In the genomic region with DNA sequence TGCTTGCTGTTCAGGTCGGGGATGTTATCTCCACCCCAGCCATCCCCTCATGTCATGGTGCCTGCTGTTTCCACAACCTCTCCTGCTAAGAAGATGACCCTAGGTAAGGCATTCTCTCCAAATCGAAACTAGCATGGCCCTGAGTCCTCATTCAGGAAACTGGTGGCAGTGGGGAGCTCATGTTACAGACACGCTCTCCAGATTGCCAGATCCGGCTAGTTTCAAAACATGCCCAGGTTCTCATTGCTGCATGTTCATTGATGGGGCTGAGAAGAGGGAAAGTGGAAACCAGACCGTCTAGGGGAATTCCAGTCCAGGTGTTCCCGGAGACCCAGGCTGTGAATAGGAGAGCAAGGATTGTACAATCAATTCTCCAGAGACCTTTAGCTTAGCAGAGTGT, we compare ENCODE assay signal across 12 cellular contexts.
DNase-seq lines count a peak whose midpoint lies in the region; ATAC-seq, FAIRE-seq and TF ChIP-seq lines count a peak whose summit lies in the region.
"Had no signal": no experiment of that assay in that cellular context is flagged by ENCODE, and none has a peak within 500 bp of the region (broad histone marks: within the 10 kb centered on the region; RNA-seq: fewer than 3 reads in every experiment).

No MANE protein-coding gene starts in this region.

- DNase-seq in GM04503 (ENCODE audit: low read depth) = peak; percentile 6
- peak; percentile 97 for DNase-seq in NCI-H2029 (lab: John Stamatoyannopoulos, UW)
- DNase-seq in pancreas = peak in 2 of 6 donors; percentile 25 to 47
- DNase-seq in natural killer cell treated with Interleukin-12 subunit alpha and Interleukin-12 subunit beta and Interleukin-15 and Interleukin-18, amount 100 ng/mL, for 72 hours (ENCODE audit: low spot score) = no peak
- no peak for DNase-seq in dorsolateral prefrontal cortex
- no peak for DNase-seq in SIG-M5 (lab: John Stamatoyannopoulos, UW)
- DNase-seq: activated effector memory CD4-positive, alpha-beta T cell treated with Interleukin-2 at 50 U/mL for 16 hours; left colon had no signal

- H3K4me3 Mint-ChIP-seq in natural killer cell treated with Interleukin-12 subunit alpha and Interleukin-12 subunit beta and Interleukin-15 and Interleukin-18, amount 100 ng/mL, for 72 hours = no peak overlapping the region
- H3K4me3 Mint-ChIP-seq: stimulated activated effector memory CD8-positive, alpha-beta T cell treated with anti-CD3 and anti-CD28 coated beads, Interleukin-12 subunit alpha, Interleukin-12 subunit beta, amount 100 ng/mL, for 72 hours had no signal

- H3K27me3 Mint-ChIP-seq in natural killer cell treated with Interleukin-12 subunit alpha and Interleukin-12 subunit beta and Interleukin-15 and Interleukin-18, amount 100 ng/mL, for 72 hours = peaks cover 3 to 8% of the 10 kb centered on the region in 2 donors

- H3K27ac Mint-ChIP-seq in natural killer cell treated with Interleukin-12 subunit alpha and Interleukin-12 subunit beta and Interleukin-15 and Interleukin-18, amount 100 ng/mL, for 72 hours = no peak overlapping the region
- H3K27ac Mint-ChIP-seq: stimulated activated effector memory CD8-positive, alpha-beta T cell treated with anti-CD3 and anti-CD28 coated beads, Interleukin-12 subunit alpha, Interleukin-12 subunit beta, amount 100 ng/mL, for 72 hours had no signal

- H3K4me3 ChIP-seq in ectodermal cell (ENCODE audit: insufficient read depth, low read depth, low read length) (no peak overlapping the region), pancreas (no peak overlapping the region), gastroesophageal sphincter (no peak overlapping the region), dorsolateral prefrontal cortex (no peak overlapping the region)

- no peaks in the 10 kb centered on the region for H3K36me3 ChIP-seq in ectodermal cell (ENCODE audit: control insufficient read depth, insufficient read depth, low read length)
- no peaks in the 10 kb centered on the region for H3K36me3 ChIP-seq in pancreas
- H3K36me3 ChIP-seq in gastroesophageal sphincter = no peaks in the 10 kb centered on the region

- H3K4me1 Mint-ChIP-seq in natural killer cell treated with Interleukin-12 subunit alpha and Interleukin-12 subunit beta and Interleukin-15 and Interleukin-18, amount 100 ng/mL, for 72 hours (ENCODE audit: low read depth in 2 of 2) = no peaks in the 10 kb centered on the region
- H3K4me1 Mint-ChIP-seq: stimulated activated effector memory CD8-positive, alpha-beta T cell treated with anti-CD3 and anti-CD28 coated beads, Interleukin-12 subunit alpha, Interleukin-12 subunit beta, amount 100 ng/mL, for 72 hours had no signal

- no peaks in the 10 kb centered on the region for H3K27me3 ChIP-seq in ectodermal cell (ENCODE audit: control insufficient read depth, insufficient read depth, low read length, poor library complexity, severe bottlenecking)
- H3K27me3 ChIP-seq in pancreas = no peaks in the 10 kb centered on the region
- H3K27me3 ChIP-seq in gastroesophageal sphincter = peaks cover 19% of the 10 kb centered on the region
- peaks cover 0 to 12% (median 0%) of the 10 kb centered on the region in 45 donors for H3K27me3 ChIP-seq in dorsolateral prefrontal cortex

- TF ChIP-seq POLR2A in gastroesophageal sphincter (IDR thresholded peaks at IDR 0.05) = no peak

- TF ChIP-seq CTCF in pancreas (IDR thresholded peaks at IDR 0.05) = no peak
- no peak for TF ChIP-seq CTCF in gastroesophageal sphincter (IDR thresholded peaks at IDR 0.05)
- TF ChIP-seq CTCF in dorsolateral prefrontal cortex (IDR thresholded peaks at IDR 0.05 in 54 of 56, conservative IDR thresholded peaks at IDR 0.05 in 2 of 56; ENCODE audit: low read depth in 1 of 56, partially characterized antibody in 56 of 56) = no peak

- H3K27ac ChIP-seq in ectodermal cell (ENCODE audit: insufficient read depth, low read depth, low read length, poor library complexity, severe bottlenecking) (peak overlapping the region; percentile 28), pancreas (peak overlapping the region in 2 of 4 donors; percentile 60 to 67), gastroesophageal sphincter (no peak overlapping the region), dorsolateral prefrontal cortex (no peak overlapping the region)

- ATAC-seq in pancreas = peak; percentile 68 to 86 (median 78)
- ATAC-seq in natural killer cell treated with Interleukin-12 subunit alpha and Interleukin-12 subunit beta and Interleukin-15 and Interleukin-18, amount 100 ng/mL, for 72 hours = no peak
- ATAC-seq in gastroesophageal sphincter = no peak
- ATAC-seq: left colon; stimulated activated effector memory CD8-positive, alpha-beta T cell treated with anti-CD3 and anti-CD28 coated beads, Interleukin-12 subunit alpha, Interleukin-12 subunit beta, amount 100 ng/mL, for 72 hours had no signal

- FAIRE-seq in pancreas (lab: Jason Lieb, UNC) = no peak
- FAIRE-seq: G401.6 had no signal

- H3K9me3 ChIP-seq in ectodermal cell (ENCODE audit: control insufficient read depth, low read length) (no peaks in the 10 kb centered on the region), pancreas (no peaks in the 10 kb centered on the region), gastroesophageal sphincter (no peaks in the 10 kb centered on the region)

- H3K4me1 ChIP-seq in ectodermal cell (ENCODE audit: control insufficient read depth, insufficient read depth, low read length) = peaks cover 38% of the 10 kb centered on the region
- H3K4me1 ChIP-seq in pancreas = no peaks in the 10 kb centered on the region
- no peaks in the 10 kb centered on the region for H3K4me1 ChIP-seq in gastroesophageal sphincter

- WGBS in ectodermal cell, 2 experiments = 48 to 52% methylated on average over 6 of the region's 6 CpGs
- 13 to 26% methylated on average over 6 of the region's 6 CpGs for WGBS in pancreas, 2 donors
- 48 to 49% methylated on average over 4 to 6 of the region's 6 CpGs for whole genome bisulfite sequencing in gastroesophageal sphincter (ENCODE audit: low coverage in 1 of 2), 2 donors

- H3K9me3 Mint-ChIP-seq in natural killer cell treated with Interleukin-12 subunit alpha and Interleukin-12 subunit beta and Interleukin-15 and Interleukin-18, amount 100 ng/mL, for 72 hours = no peaks in the 10 kb centered on the region
- H3K9me3 Mint-ChIP-seq: stimulated activated effector memory CD8-positive, alpha-beta T cell treated with anti-CD3 and anti-CD28 coated beads, Interleukin-12 subunit alpha, Interleukin-12 subunit beta, amount 100 ng/mL, for 72 hours had no signal

- no peaks in the 10 kb centered on the region for H3K36me3 Mint-ChIP-seq in natural killer cell treated with Interleukin-12 subunit alpha and Interleukin-12 subunit beta and Interleukin-15 and Interleukin-18, amount 100 ng/mL, for 72 hours
- H3K36me3 Mint-ChIP-seq: stimulated activated effector memory CD8-positive, alpha-beta T cell treated with anti-CD3 and anti-CD28 coated beads, Interleukin-12 subunit alpha, Interleukin-12 subunit beta, amount 100 ng/mL, for 72 hours had no signal

- intact Hi-C loops in pancreas (cut with DNase I) = no loop called here
- intact Hi-C loops in dorsolateral prefrontal cortex (cut with DNase I) = no loop called here

- TF ChIP-seq EP300 in gastroesophageal sphincter (IDR thresholded peaks at IDR 0.05) = no peak

Comparison
In these comparisons a context has a peak if more than half of its experiments do, and no peak if none do; other contexts are left out.
1. DNase-seq: peak in GM04503 (single experiment) and NCI-H2029 (single experiment); none in natural killer cell treated with Interleukin-12 subunit alpha and Interleukin-12 subunit beta and Interleukin-15 and Interleukin-18, amount 100 ng/mL, for 72 hours (single experiment), dorsolateral prefrontal cortex (0 of 10) and SIG-M5 (single experiment).
2. ATAC-seq: peak in pancreas (4 of 4); none in natural killer cell treated with Interleukin-12 subunit alpha and Interleukin-12 subunit beta and Interleukin-15 and Interleukin-18, amount 100 ng/mL, for 72 hours (0 of 2) and gastroesophageal sphincter (single experiment).